Comparison of ENCODE assay signal across 17 cellular contexts in the genomic region with DNA sequence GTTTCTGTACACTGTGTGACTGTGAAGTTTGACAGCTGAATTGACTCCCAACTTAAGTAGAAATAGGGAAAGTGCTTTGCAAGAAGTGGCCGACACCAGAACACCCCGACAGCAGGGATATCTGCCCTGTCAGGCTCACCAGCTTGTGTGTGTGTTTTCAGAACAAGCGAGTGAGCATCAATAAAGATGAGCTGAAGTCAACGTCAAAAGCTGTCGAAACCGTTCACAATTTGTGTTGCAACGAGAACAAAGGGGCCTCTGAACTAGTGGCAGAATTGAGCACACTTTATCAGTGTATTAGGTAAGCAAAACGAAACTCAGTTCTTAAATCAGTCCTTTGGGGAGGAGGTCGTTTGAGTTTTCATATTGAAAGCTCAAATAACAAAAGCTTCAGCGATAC. TPM values are rescaled to one million over a fixed set of nuclear protein-coding genes. Genes with fewer than 3 reads are reported as not detected.
DNase-seq lines count a peak whose midpoint lies in the region; ATAC-seq and TF ChIP-seq lines count a peak whose summit lies in the region.
"Had no signal": no experiment of that assay in that cellular context is flagged by ENCODE, and none has a peak within 500 bp of the region (broad histone marks: within the 10 kb centered on the region; RNA-seq: fewer than 3 reads in every experiment).

No MANE protein-coding gene starts in this region.

- TF ChIP-seq POLR2A in right lobe of liver (IDR thresholded peaks at IDR 0.05), result peak; percentile 47
- TF ChIP-seq POLR2A in thyroid gland (IDR thresholded peaks at IDR 0.05), result no peak

- no peak overlapping the region for H3K9ac ChIP-seq in PC-3 (ENCODE audit: low read length)

- H3K27me3 ChIP-seq in right lobe of liver (no peaks in the 10 kb centered on the region), thyroid gland (no peaks in the 10 kb centered on the region), PC-3 (ENCODE audit: low read length) (no peaks in the 10 kb centered on the region)
- H3K27me3 ChIP-seq: heart left ventricle, right atrium auricular region had no signal

- H3K4me1 Mint-ChIP-seq in activated naive CD4-positive, alpha-beta T cell treated with anti-CD3 and anti-CD28 coated beads, Interleukin-2, amount 10 ng/mL, durations not matched to agents 7 days and 5 days, result peaks cover 4% of the 10 kb centered on the region

- no peak overlapping the region for H3K4me3 Mint-ChIP-seq in activated naive CD4-positive, alpha-beta T cell treated with anti-CD3 and anti-CD28 coated beads, Interleukin-2, amount 10 ng/mL, durations not matched to agents 7 days and 5 days
- H3K4me3 Mint-ChIP-seq: activated naive CD8-positive, alpha-beta T cell treated with anti-CD3 and anti-CD28 coated beads for 36 hours; brain; CD8-positive, alpha-beta memory T cell had no signal

- peak overlapping the region; percentile 49 to 91 for H3K27ac Mint-ChIP-seq in activated naive CD4-positive, alpha-beta T cell treated with anti-CD3 and anti-CD28 coated beads, Interleukin-2, amount 50 U/mL, for 72 hours
- no peak overlapping the region for H3K27ac Mint-ChIP-seq in activated naive CD4-positive, alpha-beta T cell treated with anti-CD3 and anti-CD28 coated beads, Interleukin-2, amount 10 ng/mL, durations not matched to agents 7 days and 5 days

- H4K20me1 ChIP-seq in PC-3 (ENCODE audit: low read length), result peaks cover 3% of the 10 kb centered on the region

- no peaks in the 10 kb centered on the region for H3K27me3 Mint-ChIP-seq in activated naive CD4-positive, alpha-beta T cell treated with anti-CD3 and anti-CD28 coated beads, Interleukin-2, amount 10 ng/mL, durations not matched to agents 7 days and 5 days
- H3K27me3 Mint-ChIP-seq: activated naive CD8-positive, alpha-beta T cell treated with anti-CD3 and anti-CD28 coated beads for 36 hours; brain; CD8-positive, alpha-beta memory T cell had no signal

- POLR2A ChIA-PET in PC-3 (lab: Charles Lee; ENCODE audit: unreplicated experiment), result interaction anchor here (0.7 kb wide), 1 partner anchor 20 kb away, joined by 3 read pairs; no protein-coding TSS in a partner anchor

- H3K79me2 ChIP-seq in PC-3 (ENCODE audit: low read length), result peaks cover 9% of the 10 kb centered on the region

- no peaks in the 10 kb centered on the region for H3K9me3 Mint-ChIP-seq in activated naive CD4-positive, alpha-beta T cell treated with anti-CD3 and anti-CD28 coated beads, Interleukin-2, amount 50 U/mL, for 72 hours
- H3K9me3 Mint-ChIP-seq in activated naive CD4-positive, alpha-beta T cell treated with anti-CD3 and anti-CD28 coated beads, Interleukin-2, amount 10 ng/mL, durations not matched to agents 7 days and 5 days, result no peaks in the 10 kb centered on the region
- H3K9me3 Mint-ChIP-seq: activated naive CD8-positive, alpha-beta T cell treated with anti-CD3 and anti-CD28 coated beads for 36 hours; brain; CD8-positive, alpha-beta memory T cell had no signal

- peaks cover 29 to 44% of the 10 kb centered on the region in 2 donors for H3K36me3 Mint-ChIP-seq in activated naive CD4-positive, alpha-beta T cell treated with anti-CD3 and anti-CD28 coated beads, Interleukin-2, amount 50 U/mL, for 72 hours
- H3K36me3 Mint-ChIP-seq in activated naive CD4-positive, alpha-beta T cell treated with anti-CD3 and anti-CD28 coated beads, Interleukin-2, amount 10 ng/mL, durations not matched to agents 7 days and 5 days, result peaks cover 76% of the 10 kb centered on the region

- no peaks in the 10 kb centered on the region for H3F3A ChIP-seq in PC-3 (ENCODE audit: low read length, unreplicated experiment)

- no peak for DNase-seq in activated naive CD4-positive, alpha-beta T cell treated with anti-CD3 and anti-CD28 coated beads, Interleukin-2, amount 50 U/mL, for 72 hours (ENCODE audit: low spot score in 2 of 2)
- no peak for DNase-seq in activated naive CD4-positive, alpha-beta T cell treated with anti-CD3 and anti-CD28 coated beads, Interleukin-2, amount 10 ng/mL, durations not matched to agents 7 days and 5 days
- DNase-seq in right lobe of liver (peak in 1 of 3 donors; percentile 73), thyroid gland (no peak), PC-3 (no peak)
- DNase-seq: activated naive CD8-positive, alpha-beta T cell treated with anti-CD3 and anti-CD28 coated beads for 36 hours; CD8-positive, alpha-beta memory T cell; DMS79 treated with DMSO at 0.1 percent for 48 hours; mesendoderm; NCI-H1436 treated with DMSO at 0.1 percent for 48 hours; SHP77 had no signal

- no peaks in the 10 kb centered on the region for H3K9me2 ChIP-seq in PC-3 (replicated peaks; ENCODE audit: low read length)

- no peak overlapping the region for H3K4me2 ChIP-seq in PC-3 (ENCODE audit: low read length)

- 25% methylated on average over 10 of the region's 10 CpGs for WGBS in right lobe of liver (ENCODE audit: insufficient coverage, low coverage, low lambda C conversion rate, missing lambda C conversion rate)
- WGBS in thyroid gland, 2 donors, result 91 to 93% methylated on average over 10 of the region's 10 CpGs

- H2AFZ ChIP-seq in PC-3 (ENCODE audit: low read length), result no peak overlapping the region

- no TSS peak for BruUV-seq in PC-3 (replicated peaks; lab: Mats Ljungman, UMichigan)

- intact Hi-C loops in right lobe of liver (cut with DNase I), result no loop called here
- intact Hi-C loops in thyroid gland (cut with DNase I), result no loop called here
- intact Hi-C loops in PC-3 (cut with micrococcal nuclease), result loop anchor here (5.0 kb wide), 1 partner anchor 41 kb away; a partner anchor contains a TSS

- CTCF ChIA-PET in activated naive CD4-positive, alpha-beta T cell treated with anti-CD3 and anti-CD28 coated beads, Interleukin-2, amount 10 ng/mL, durations not matched to agents 7 days and 5 days (lab: Charles Lee), result no interaction called here
- CTCF ChIA-PET in PC-3 (lab: Charles Lee), result no interaction called here

- no peak for ATAC-seq in activated naive CD4-positive, alpha-beta T cell treated with anti-CD3 and anti-CD28 coated beads, Interleukin-2, amount 50 U/mL, for 72 hours
- ATAC-seq in right lobe of liver, result peak; percentile 38 to 48 (median 42)
- ATAC-seq in HG03280 (IDR thresholded peaks at IDR 0.05; ENCODE audit: unreplicated experiment), result no peak
- ATAC-seq in PC-3, result no peak
- ATAC-seq: esophagus mucosa, heart left ventricle had no signal

- H3K9me3 ChIP-seq in right lobe of liver (no peaks in the 10 kb centered on the region), thyroid gland (no peaks in the 10 kb centered on the region), PC-3 (ENCODE audit: low read length) (no peaks in the 10 kb centered on the region)
- H3K9me3 ChIP-seq: heart left ventricle, right atrium auricular region had no signal

- TF ChIP-seq CTCF in right lobe of liver (IDR thresholded peaks at IDR 0.05) (no peak), thyroid gland (IDR thresholded peaks at IDR 0.05) (no peak), PC-3 (conservative IDR thresholded peaks at IDR 0.05; ENCODE audit: low read depth, low read length) (no peak)

- H3K36me3 ChIP-seq in right lobe of liver, result peaks cover 0 to 81% (median 29%) of the 10 kb centered on the region in 4 donors
- peaks cover 78 to 82% of the 10 kb centered on the region in 2 donors for H3K36me3 ChIP-seq in thyroid gland
- peaks cover 93% of the 10 kb centered on the region for H3K36me3 ChIP-seq in PC-3 (ENCODE audit: low read depth, low read length)

- H3K27ac ChIP-seq in right lobe of liver, result peak overlapping the region in 2 of 3 donors; percentile 83 to 87
- peak overlapping the region in 2 of 3 donors; percentile 26 to 87 for H3K27ac ChIP-seq in thyroid gland
- no peak overlapping the region for H3K27ac ChIP-seq in PC-3 (ENCODE audit: low read length)
- H3K27ac ChIP-seq: right atrium auricular region had no signal

- peaks cover 0 to 63% (median 17%) of the 10 kb centered on the region in 4 donors for H3K4me1 ChIP-seq in right lobe of liver
- peaks cover 38 to 49% of the 10 kb centered on the region in 2 donors for H3K4me1 ChIP-seq in thyroid gland
- H3K4me1 ChIP-seq in PC-3 (ENCODE audit: insufficient read depth, low read length), result peaks cover 19% of the 10 kb centered on the region

- no peak overlapping the region for H3K4me3 ChIP-seq in right lobe of liver
- no peak overlapping the region for H3K4me3 ChIP-seq in thyroid gland (replicated peaks in 1 of 3)
- no peak overlapping the region for H3K4me3 ChIP-seq in PC-3 (ENCODE audit: low read length)
- H3K4me3 ChIP-seq: heart left ventricle, right atrium auricular region had no signal

RNA-seq across cellular contexts. Expression of a gene that starts 10.7 kb away (rescaled TPM):
- 100 to 1,000 TPM; 123 to 159 TPM for total RNA-seq in activated naive CD4-positive, alpha-beta T cell treated with anti-CD3 and anti-CD28 coated beads, Interleukin-2, amount 50 U/mL, for 72 hours
- total RNA-seq in right lobe of liver, result 10 to 100 TPM; 31.1 to 41.4 (median 36.5) TPM
- total RNA-seq in thyroid gland, result 100 to 1,000 TPM in 3 of 4 donors, 10 to 100 TPM in 1; 96.6 to 129 (median 113) TPM
- total RNA-seq in PC-3 (2014; rRNA removed), result 131 and 144 TPM in 2 replicates

RNA-seq across cellular contexts. Expression of a gene that starts 15.3 kb away (rescaled TPM):
- 10 to 100 TPM; 36.3 to 37.1 TPM for total RNA-seq in activated naive CD4-positive, alpha-beta T cell treated with anti-CD3 and anti-CD28 coated beads, Interleukin-2, amount 50 U/mL, for 72 hours
- total RNA-seq in right lobe of liver (100 to 1,000 TPM; 198 to 296 (median 222) TPM), thyroid gland (100 to 1,000 TPM; 152 to 256 (median 212) TPM), PC-3 (2014; rRNA removed) (191 and 225 TPM in 2 replicates)

RNA-seq across cellular contexts. Expression of a gene that starts 27.5 kb away (rescaled TPM):
- total RNA-seq in activated naive CD4-positive, alpha-beta T cell treated with anti-CD3 and anti-CD28 coated beads, Interleukin-2, amount 50 U/mL, for 72 hours, result under 1 TPM in 1 of 2 donors, not detected in 1; 0.09 TPM
- total RNA-seq in right lobe of liver (1 to 10 TPM in 1 of 6 experiments, under 1 TPM in 4, not detected in 1; 0.06 to 1.5 (median 0.31) TPM), thyroid gland (under 1 TPM in 2 of 4 donors, not detected in 2; 0.11 to 0.46 TPM), PC-3 (2014; rRNA removed) (not detected in 2 replicates)
- total RNA-seq: activated naive CD8-positive, alpha-beta T cell treated with anti-CD3 and anti-CD28 coated beads for 36 hours; CD8-positive, alpha-beta memory T cell; esophagus mucosa; T-helper 2 cell treated with Interferon-gamma antibody and Interleukin-4, amounts not matched to agents 100 ng/mL and 5 ng/mL, for 36 hours had no signal

RNA-seq across cellular contexts. Expression of a gene that starts 40.4 kb away (rescaled TPM):
- 10 to 100 TPM; 63.2 to 76.7 TPM for total RNA-seq in activated naive CD4-positive, alpha-beta T cell treated with anti-CD3 and anti-CD28 coated beads, Interleukin-2, amount 50 U/mL, for 72 hours
- total RNA-seq in right lobe of liver, result 10 to 100 TPM; 15.8 to 34.6 (median 30.5) TPM
- total RNA-seq in thyroid gland, result 10 to 100 TPM; 13.3 to 57.8 (median 32.4) TPM
- total RNA-seq in PC-3 (2014; rRNA removed), result 47.1 and 58.5 TPM in 2 replicates

RNA-seq across cellular contexts. Expression of a gene that starts 50.9 kb away (rescaled TPM):
- total RNA-seq in activated naive CD4-positive, alpha-beta T cell treated with anti-CD3 and anti-CD28 coated beads, Interleukin-2, amount 50 U/mL, for 72 hours, result 100 to 1,000 TPM; 118 to 170 TPM
- 10 to 100 TPM; 16.3 to 37.5 (median 23.3) TPM for total RNA-seq in right lobe of liver
- total RNA-seq in thyroid gland, result 100 to 1,000 TPM in 1 of 4 donors, 10 to 100 TPM in 3; 74.4 to 112 (median 85.6) TPM
- 118 and 181 TPM in 2 replicates for total RNA-seq in PC-3 (2014; rRNA removed)

Comparison
In these comparisons a context has a peak if more than half of its experiments do, and no peak if none do; other contexts are left out.
1. ATAC-seq: peak in right lobe of liver (4 of 4); none in activated naive CD4-positive, alpha-beta T cell treated with anti-CD3 and anti-CD28 coated beads, Interleukin-2, amount 50 U/mL, for 72 hours (0 of 2), HG03280 (single experiment) and PC-3 (single experiment).